ENCODE assay signal across 7 cellular contexts in the genomic region with DNA sequence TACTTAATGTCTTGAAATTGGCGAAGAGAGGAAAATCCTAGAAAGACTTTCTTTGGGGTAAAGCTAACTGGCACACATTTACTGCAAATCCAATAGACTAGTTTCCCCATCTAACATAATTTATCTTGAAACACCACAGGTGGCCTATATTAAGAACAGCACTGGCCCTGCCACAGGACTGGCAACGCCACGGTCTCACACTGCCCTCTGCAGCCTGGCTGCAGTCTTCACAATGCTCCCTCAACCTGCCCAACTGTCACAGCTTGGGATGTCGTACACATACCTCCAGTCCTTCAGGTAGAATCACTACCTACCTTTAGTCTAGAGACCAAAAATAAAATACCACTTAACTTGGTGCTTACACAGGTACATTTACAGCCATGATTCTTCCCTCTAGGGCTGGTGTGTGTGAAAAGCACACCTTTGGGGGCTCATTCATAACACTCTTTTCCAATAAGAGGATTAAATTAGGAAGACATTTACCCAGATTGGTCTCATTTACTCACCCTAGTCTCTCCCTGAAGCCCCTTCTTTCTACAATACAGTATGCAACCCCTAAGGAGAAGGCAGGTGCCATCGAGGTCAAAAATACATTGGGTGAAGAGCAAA.
DNase-seq lines count a peak whose midpoint lies in the region; ATAC-seq and TF ChIP-seq lines count a peak whose summit lies in the region.

No MANE protein-coding gene starts in this region.

- TF ChIP-seq CTCF in GM06990 (IDR thresholded peaks at IDR 0.05; ENCODE audit: insufficient read depth, low read length, poor library complexity, severe bottlenecking) (peak; percentile 68), endothelial cell (IDR thresholded peaks at IDR 0.05; ENCODE audit: unreplicated experiment) (peak; percentile 55), transverse colon (IDR thresholded peaks at IDR 0.05) (peak; percentile 63 to 75 (median 64))

- peaks cover 0 to under 1% (median 0%) of the 10 kb centered on the region in 4 donors for H3K4me1 ChIP-seq in transverse colon

- H3K27ac Mint-ChIP-seq in endothelial cell (ENCODE audit: unreplicated experiment) (no peak overlapping the region), memory B cell (no peak overlapping the region)

- in situ Hi-C loops in transverse colon (cut with MboI; ENCODE audit: low pct_ligation_motif_present in 1 of 4, low pct_unique_long_range_greater_than_20kb in 1 of 4, low sequenced_read_pairs in 3 of 4), result loop anchor here in 3 of 4 donors (10.0 to 25.0 kb wide), 3 partner anchors 353 to 1406 kb away; partner anchors contain the start of gene MEIS1 (in 3 of the 3)

- H3K9me3 Mint-ChIP-seq in endothelial cell (ENCODE audit: unreplicated experiment) (no peaks in the 10 kb centered on the region), memory B cell (no peaks in the 10 kb centered on the region)

- H3K4me3 ChIP-seq in GM06990 (replicated peaks; ENCODE audit: low read depth, low read length) (no peak overlapping the region), transverse colon (no peak overlapping the region)

- peaks cover 1% of the 10 kb centered on the region for H3K27me3 Mint-ChIP-seq in endothelial cell (ENCODE audit: unreplicated experiment)
- H3K27me3 Mint-ChIP-seq in memory B cell, result peaks cover 12% of the 10 kb centered on the region

- peak; percentile 67 for ATAC-seq in GM21576 (IDR thresholded peaks at IDR 0.05; ENCODE audit: unreplicated experiment)
- ATAC-seq in memory B cell (ENCODE audit: low read depth), result peak; percentile 65

- no peak for TF ChIP-seq POLR2A in transverse colon (IDR thresholded peaks at IDR 0.05)

- H3K27ac ChIP-seq in transverse colon, result no peak overlapping the region

- H3K36me3 ChIP-seq in GM06990 (ENCODE audit: control insufficient read depth, insufficient read depth, low read length) (no peaks in the 10 kb centered on the region), transverse colon (no peaks in the 10 kb centered on the region)

- no peak overlapping the region for H3K4me3 Mint-ChIP-seq in endothelial cell (ENCODE audit: unreplicated experiment)
- no peak overlapping the region for H3K4me3 Mint-ChIP-seq in memory B cell

- intact Hi-C loops in transverse colon (cut with DNase I; ENCODE audit: low total_unique reads), result loop anchor here (10.0 kb wide), 2 partner anchors 1266 to 1406 kb away; partner anchors contain the start of gene MEIS1

- H3K9me3 ChIP-seq in transverse colon, result no peaks in the 10 kb centered on the region

- H3K27me3 ChIP-seq in GM06990 (replicated peaks; ENCODE audit: control insufficient read depth, insufficient read depth, low read length), result no peaks in the 10 kb centered on the region
- peaks cover 4% of the 10 kb centered on the region for H3K27me3 ChIP-seq in transverse colon

- 33 to 44% methylated on average over 4 to 5 of the region's 5 CpGs for WGBS in transverse colon (ENCODE audit: low coverage in 1 of 2), 2 donors

- no peaks in the 10 kb centered on the region for H3K36me3 Mint-ChIP-seq in endothelial cell (ENCODE audit: low read depth, unreplicated experiment)
- H3K36me3 Mint-ChIP-seq in memory B cell, result no peaks in the 10 kb centered on the region

- peak; percentile 13 for DNase-seq in GM06990 (ENCODE audit: extremely low read depth, insufficient read length)
- DNase-seq in M059J (ENCODE audit: low read depth), result peak; percentile 74
- DNase-seq in SK-N-DZ (ENCODE audit: low spot score), result peak; percentile 90
- peak; percentile 75 for DNase-seq in endothelial cell (ENCODE audit: low spot score)
- DNase-seq in memory B cell (ENCODE audit: low spot score in 2 of 2), result peak in 1 of 2 donors; percentile 10
- peak; percentile 59 for DNase-seq in transverse colon

- H3K4me1 Mint-ChIP-seq in endothelial cell (ENCODE audit: unreplicated experiment) (no peaks in the 10 kb centered on the region), memory B cell (peaks cover 2% of the 10 kb centered on the region)

- TF ChIP-seq EP300 in transverse colon (IDR thresholded peaks at IDR 0.05; ENCODE audit: low read depth), result no peak
